Comparison of ENCODE assay signal across 34 cellular contexts in genomic region chr11:70530010-70530409, GRCh38.
"Had no signal": no experiment of that assay in that cellular context is flagged by ENCODE, and none has a peak within 500 bp of the region (broad histone marks: within the 10 kb centered on the region; RNA-seq: fewer than 3 reads in every experiment).

No MANE protein-coding gene starts in this region.

- H3K27ac Mint-ChIP-seq: activated CD4-positive, alpha-beta memory T cell treated with anti-CD3 and anti-CD28 coated beads, Interleukin-2, amount 10 ng/mL, durations not matched to agents 7 days and 5 days; activated CD8-positive, alpha-beta memory T cell treated with anti-CD3 and anti-CD28 coated beads, Interleukin-2, amount 10 ng/mL, durations not matched to agents 7 days and 5 days; activated naive CD8-positive, alpha-beta T cell treated with anti-CD3 and anti-CD28 coated beads for 36 hours; activated T-helper 17 cell treated with anti-CD3 and anti-CD28 coated beads, Interleukin-2, amount 50 U/mL, for 72 hours had no signal

- H3K9me3 ChIP-seq: Peyer's patch, SJCRH30 had no signal

- H3K36me3 Mint-ChIP-seq: activated CD8-positive, alpha-beta memory T cell treated with anti-CD3 and anti-CD28 coated beads, Interleukin-2, amount 10 ng/mL, durations not matched to agents 7 days and 5 days; activated naive CD8-positive, alpha-beta T cell treated with anti-CD3 and anti-CD28 coated beads for 36 hours had no signal

- H3K36me3 ChIP-seq: brain microvascular endothelial cell, Peyer's patch, SJCRH30, WERI-Rb-1 had no signal

- H3K4me3 Mint-ChIP-seq: activated CD4-positive, alpha-beta memory T cell treated with anti-CD3 and anti-CD28 coated beads, Interleukin-2, amount 10 ng/mL, durations not matched to agents 7 days and 5 days; activated CD8-positive, alpha-beta memory T cell treated with anti-CD3 and anti-CD28 coated beads, Interleukin-2, amount 10 ng/mL, durations not matched to agents 7 days and 5 days; activated naive CD8-positive, alpha-beta T cell treated with anti-CD3 and anti-CD28 coated beads for 36 hours; activated T-helper 17 cell treated with anti-CD3 and anti-CD28 coated beads, Interleukin-2, amount 50 U/mL, for 72 hours; central memory CD8-positive, alpha-beta T cell had no signal

- H3K9me3 Mint-ChIP-seq: activated naive CD8-positive, alpha-beta T cell treated with anti-CD3 and anti-CD28 coated beads for 36 hours; central memory CD8-positive, alpha-beta T cell had no signal

- H3K4me1 Mint-ChIP-seq: activated CD4-positive, alpha-beta memory T cell treated with anti-CD3 and anti-CD28 coated beads, Interleukin-2, amount 10 ng/mL, durations not matched to agents 7 days and 5 days; activated CD8-positive, alpha-beta memory T cell treated with anti-CD3 and anti-CD28 coated beads, Interleukin-2, amount 10 ng/mL, durations not matched to agents 7 days and 5 days; activated naive CD8-positive, alpha-beta T cell treated with anti-CD3 and anti-CD28 coated beads for 36 hours; central memory CD8-positive, alpha-beta T cell had no signal

- DNase-seq: activated CD4-positive, alpha-beta memory T cell treated with anti-CD3 and anti-CD28 coated beads, Interleukin-2, amount 10 ng/mL, durations not matched to agents 7 days and 5 days; activated CD4-positive, alpha-beta T cell treated with anti-CD3 and anti-CD28 coated beads for 1 hour; activated CD4-positive, alpha-beta T cell treated with anti-CD3 and anti-CD28 coated beads for 48 hours; activated CD4-positive, CD25-positive, alpha-beta regulatory T cell; activated CD8-positive, alpha-beta memory T cell treated with anti-CD3 and anti-CD28 coated beads for 24 hours; activated CD8-positive, alpha-beta memory T cell treated with anti-CD3 and anti-CD28 coated beads, Interleukin-2, amount 10 ng/mL, durations not matched to agents 7 days and 5 days; activated CD8-positive, alpha-beta memory T cell treated with anti-CD3 and anti-CD28 coated beads, Interleukin-2, amount 50 U/mL, for 48 hours; activated effector memory CD4-positive, alpha-beta T cell treated with anti-CD3 and anti-CD28 coated beads, Interleukin-2, amount 50 U/mL, for 16 hours; activated naive CD4-positive, alpha-beta T cell; activated naive CD4-positive, alpha-beta T cell treated with anti-CD3 and anti-CD28 coated beads, Interleukin-2, amount 50 U/mL, for 16 hours; activated naive CD8-positive, alpha-beta T cell treated with anti-CD3 and anti-CD28 coated beads for 36 hours; activated T-cell treated with anti-CD3 and anti-CD28 coated beads, Interleukin-2, amount 50 U/mL, for 48 hours; amniotic stem cell; brain microvascular endothelial cell; MM.1S; MV-4-11; NCI-H1092; NCI-H1417; NCI-H187 treated with DMSO at 0.1 percent for 48 hours; NCI-H2081; NCI-H2171 treated with DMSO at 0.1 percent for 48 hours; NCI-H2227 treated with DMSO at 0.1 percent for 48 hours; NCI-H524 treated with DMSO at 0.1 percent for 48 hours; PC-3; Peyer's patch; SHP77; SJCRH30; T1000; WERI-Rb-1 had no signal

- H3K4me3 ChIP-seq: Peyer's patch, SJCRH30, SK-N-MC had no signal

- ATAC-seq: activated CD8-positive, alpha-beta memory T cell treated with anti-CD3 and anti-CD28 coated beads, Interleukin-2, amount 10 ng/mL, durations not matched to agents 7 days and 5 days; activated T-helper 17 cell treated with anti-CD3 and anti-CD28 coated beads, Interleukin-2, amount 50 U/mL, for 72 hours; PC-3 had no signal

- H3K27ac ChIP-seq: brain microvascular endothelial cell, KMS-11, Peyer's patch, RWPE1, SJCRH30, SK-N-MC, WERI-Rb-1 had no signal

- H3K27me3 ChIP-seq: brain microvascular endothelial cell, Peyer's patch, SJCRH30 had no signal

- H3K4me1 ChIP-seq: Peyer's patch had no signal

- H3K27me3 Mint-ChIP-seq: activated CD4-positive, alpha-beta memory T cell treated with anti-CD3 and anti-CD28 coated beads, Interleukin-2, amount 10 ng/mL, durations not matched to agents 7 days and 5 days; activated CD8-positive, alpha-beta memory T cell treated with anti-CD3 and anti-CD28 coated beads, Interleukin-2, amount 10 ng/mL, durations not matched to agents 7 days and 5 days; activated naive CD8-positive, alpha-beta T cell treated with anti-CD3 and anti-CD28 coated beads for 36 hours had no signal

- H3K4me2 ChIP-seq: KMS-11 had no signal
